8 cellular contexts compared by ENCODE assay signal in the genomic region with DNA sequence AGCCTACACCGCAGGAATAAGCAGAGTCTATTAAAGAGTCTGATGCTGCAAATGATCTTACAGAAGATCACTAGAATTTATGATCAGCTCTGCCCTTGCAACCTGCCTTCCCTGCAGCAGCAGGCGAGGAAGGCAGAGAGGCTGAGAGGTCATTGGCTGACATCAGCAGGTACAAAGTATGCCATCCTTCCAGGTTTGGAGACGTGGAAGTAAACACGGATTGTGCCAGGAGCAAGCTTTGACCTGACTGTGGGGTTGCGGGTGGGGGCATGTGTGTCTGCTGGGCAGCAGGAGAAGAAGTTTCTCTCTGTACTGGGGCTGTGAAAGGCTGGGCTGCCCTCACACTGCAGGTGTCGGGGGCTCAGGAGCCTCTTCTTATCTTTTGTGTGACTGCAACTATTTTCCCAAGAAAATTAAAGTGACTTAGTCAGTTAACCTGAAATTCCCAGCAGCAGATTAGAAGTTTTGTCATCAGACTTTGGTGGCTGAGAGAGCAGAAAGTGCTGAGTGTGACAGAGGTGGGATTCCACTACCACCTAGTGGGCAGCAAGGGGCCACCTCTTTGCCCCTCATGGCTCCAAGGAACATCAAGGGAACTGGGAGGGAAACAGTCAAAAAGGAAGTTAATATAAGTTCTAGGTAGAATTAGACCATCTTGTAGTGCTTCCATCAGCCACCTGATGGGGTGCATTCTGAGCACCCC.
DNase-seq lines count a peak whose midpoint lies in the region; ATAC-seq and TF ChIP-seq lines count a peak whose summit lies in the region.

No MANE protein-coding gene starts in this region.

- no peak overlapping the region for H3K27ac Mint-ChIP-seq in type B pancreatic cell

- no peak for DNase-seq in left ventricle myocardium inferior
- no peak for DNase-seq in left ventricle myocardium superior
- peak; percentile 56 for DNase-seq in NCI-H1105 treated with DMSO at 0.1 percent for 48 hours (lab: John Stamatoyannopoulos, UW)
- DNase-seq in epithelial cell of esophagus (ENCODE audit: low read depth) = no peak
- DNase-seq in type B pancreatic cell (ENCODE audit: extremely low spot score, unreplicated experiment) = no peak
- DNase-seq in NCI-H2107 (lab: John Stamatoyannopoulos, UW) = no peak
- no peak for DNase-seq in left lung
- no peak for DNase-seq in hepatic stellate cell (ENCODE audit: low spot score)

- ATAC-seq in left ventricle myocardium superior (no peak), left lung (no peak)

- H3K4me3 Mint-ChIP-seq in type B pancreatic cell = no peak overlapping the region

- no peaks in the 10 kb centered on the region for H3K4me1 Mint-ChIP-seq in type B pancreatic cell (ENCODE audit: unreplicated experiment)

- H3K27me3 ChIP-seq in left ventricle myocardium inferior (ENCODE audit: low read depth) (peaks cover 5% of the 10 kb centered on the region), left lung (no peaks in the 10 kb centered on the region)

- H3K27me3 Mint-ChIP-seq in type B pancreatic cell = peaks cover 13% of the 10 kb centered on the region

- H3K9me3 ChIP-seq in left ventricle myocardium inferior (replicated peaks) (no peaks in the 10 kb centered on the region), left lung (no peaks in the 10 kb centered on the region)

- no peak overlapping the region for H3K27ac ChIP-seq in left ventricle myocardium inferior (replicated peaks)
- no peak overlapping the region for H3K27ac ChIP-seq in left lung

- no peaks in the 10 kb centered on the region for H3K9me3 Mint-ChIP-seq in type B pancreatic cell

- TF ChIP-seq CTCF in left ventricle myocardium inferior (IDR thresholded peaks at IDR 0.05; ENCODE audit: borderline replicate concordance) (peak; percentile 33), epithelial cell of esophagus (IDR thresholded peaks at IDR 0.05; ENCODE audit: insufficient read depth, low read depth, low read length, missing control alignments) (peak; percentile 22), type B pancreatic cell (conservative IDR thresholded peaks at IDR 0.05) (peak; percentile 77), left lung (IDR thresholded peaks at IDR 0.05) (no peak)

- H3K4me1 ChIP-seq in left ventricle myocardium inferior = no peaks in the 10 kb centered on the region
- no peaks in the 10 kb centered on the region for H3K4me1 ChIP-seq in left lung

- H3K36me3 Mint-ChIP-seq in type B pancreatic cell = no peaks in the 10 kb centered on the region

- H3K4me3 ChIP-seq in left ventricle myocardium inferior (no peak overlapping the region), epithelial cell of esophagus (ENCODE audit: low read length) (no peak overlapping the region), left lung (no peak overlapping the region)

- H3K36me3 ChIP-seq in left ventricle myocardium inferior (no peaks in the 10 kb centered on the region), left lung (no peaks in the 10 kb centered on the region)

- intact Hi-C loops in left ventricle myocardium inferior (cut with micrococcal nuclease) = no loop called here
- intact Hi-C loops in left ventricle myocardium superior (cut with micrococcal nuclease) = no loop called here
- intact Hi-C loops in left lung (cut with DNase I) = no loop called here

Comparison
In these comparisons a context has a peak if more than half of its experiments do, and no peak if none do; other contexts are left out.
1. CTCF ChIP-seq: peak in left ventricle myocardium inferior (single experiment), epithelial cell of esophagus (single experiment) and type B pancreatic cell (single experiment); none in left lung (0 of 2).